In the genomic region with DNA sequence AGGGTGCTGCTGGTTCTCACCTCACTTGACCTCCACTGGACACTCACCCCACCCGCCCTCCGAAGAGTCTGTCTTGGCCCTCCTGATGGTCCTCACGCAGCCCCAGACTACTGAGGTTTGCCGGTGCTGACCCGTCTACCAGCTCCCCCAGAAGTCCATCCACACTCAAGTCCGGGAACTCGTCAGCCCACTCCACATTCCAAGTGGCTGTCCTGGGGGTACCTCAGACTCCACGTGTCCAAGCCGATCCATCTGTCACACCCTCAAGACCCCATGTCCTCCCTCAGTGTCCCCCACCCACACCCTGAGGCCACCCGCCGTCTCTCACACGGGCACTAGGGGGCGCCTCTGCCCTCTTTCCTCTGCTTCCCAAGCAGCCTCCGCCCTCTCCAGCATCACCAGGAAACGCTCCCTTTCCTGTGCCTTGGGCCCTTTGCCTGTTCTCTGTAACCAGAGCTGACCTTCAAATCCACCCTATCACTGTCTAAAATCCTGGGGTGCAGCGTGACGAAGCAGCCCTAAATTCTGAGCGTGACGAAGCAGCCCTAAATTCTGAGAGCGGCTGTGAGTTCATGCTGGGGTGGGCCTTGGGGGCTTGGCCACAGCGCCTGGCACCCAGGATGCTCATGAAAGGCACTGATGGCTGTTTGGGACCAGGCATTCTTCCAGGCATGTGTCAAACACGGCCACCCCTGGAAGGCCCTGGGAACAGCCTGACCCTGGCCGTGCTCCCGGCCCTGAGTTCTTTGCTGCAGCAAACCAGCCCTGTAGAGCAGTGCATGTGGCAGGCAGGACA, we compare ENCODE assay signal across 1 cellular context.
A peak's percentile ranks its signal among the peaks of the same experiment; 100 is the strongest.
TF ChIP-seq lines count a peak whose summit lies in the region.

No MANE protein-coding gene starts in this region.

TF ChIP-seq in HepG2, 621 proteins besides CTCF, POLR2A, EP300 and RAD21 (continued from another document):
- TF ChIP-seq ZFP91 (CRISPR knock-in tag; IDR thresholded peaks at IDR 0.05; ENCODE audit: borderline replicate concordance) = peak; percentile 15; the same call in 1 of the 2 replicates
- no peak for TF ChIP-seq ZFP36L2 (CRISPR knock-in tag; IDR thresholded peaks at IDR 0.05)
- TF ChIP-seq ZBTB39 (CRISPR knock-in tag; IDR thresholded peaks at IDR 0.05) = no peak
- no peak for TF ChIP-seq TAF1 (CRISPR knock-in tag; IDR thresholded peaks at IDR 0.05)
- no peak for TF ChIP-seq CHD2 (IDR thresholded peaks at IDR 0.05; ENCODE audit: low read depth, low read length)
- no peak for TF ChIP-seq MED8 (CRISPR knock-in tag; IDR thresholded peaks at IDR 0.05; ENCODE audit: insufficient replicate concordance)
- no peak for TF ChIP-seq ZNF264 (CRISPR knock-in tag; IDR thresholded peaks at IDR 0.05)
